In the genomic region with DNA sequence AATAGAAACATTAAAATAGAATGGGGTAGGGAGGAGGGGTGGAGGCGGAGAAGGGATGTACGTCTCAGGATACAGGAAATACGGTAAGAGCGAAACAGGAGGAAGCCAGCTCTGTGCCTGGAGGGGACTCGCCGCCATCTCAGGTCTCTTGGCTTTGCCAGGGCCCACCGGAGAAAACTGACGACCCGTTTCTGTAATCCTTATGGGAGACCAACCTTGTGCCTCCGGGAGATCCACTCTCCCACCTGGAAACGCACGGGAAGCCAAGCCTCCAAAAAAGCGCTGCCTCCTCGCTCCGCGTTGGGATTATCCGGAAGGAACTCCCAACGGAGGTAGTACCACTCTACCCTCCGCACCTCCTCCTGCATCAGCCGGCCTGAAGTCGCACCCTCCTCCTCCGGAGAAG, we compare ENCODE assay signal across 8 cellular contexts. TPM values are rescaled to one million over a fixed set of nuclear protein-coding genes. Genes with fewer than 3 reads are reported as not detected.
A peak's percentile ranks its signal among the peaks of the same experiment; 100 is the strongest.
DNase-seq lines count a peak whose midpoint lies in the region; ATAC-seq and TF ChIP-seq lines count a peak whose summit lies in the region.

A gene with protein sequence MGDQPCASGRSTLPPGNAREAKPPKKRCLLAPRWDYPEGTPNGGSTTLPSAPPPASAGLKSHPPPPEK (plus strand): TSS at position 92 of the 406 bp plus-strand sequence. CDS start 111 bp downstream, at position 203.

- peak within 1 kb of the TSS; percentile 67 for H3K4me3 ChIP-seq in AG09309 (ENCODE audit: control insufficient read depth, low read depth, low read length)
- peak within 1 kb of the TSS; percentile 61 for H3K4me3 ChIP-seq in suprapubic skin

- no peak for TF ChIP-seq EP300 in suprapubic skin (IDR thresholded peaks at IDR 0.05)

- POLR2A ChIA-PET in activated CD8-positive, alpha-beta memory T cell treated with anti-CD3 and anti-CD28 coated beads for 36 hours (lab: Charles Lee), result interaction anchor here (3.1 kb wide), 1 partner anchor 165 kb away, joined by 16 read pairs; the partner anchor contains the start of gene UBQLN2

- 16% methylated on average over 22 of the region's 22 CpGs for WGBS in suprapubic skin

- peak within 1 kb of the TSS; percentile 71 for H3K27ac ChIP-seq in suprapubic skin

- H3K4me1 ChIP-seq in suprapubic skin, result peaks cover 7% of the 10 kb centered on the region

- peak; percentile 41 for TF ChIP-seq POLR2A in erythroblast (IDR thresholded peaks at IDR 0.05; ENCODE audit: low read length)
- TF ChIP-seq POLR2A in suprapubic skin (IDR thresholded peaks at IDR 0.05), result no peak

- no peaks in the 10 kb centered on the region for H3K27me3 ChIP-seq in suprapubic skin

- no peak for TF ChIP-seq CTCF in AG09309 (IDR thresholded peaks at IDR 0.05; ENCODE audit: control insufficient read depth, insufficient read depth, low read depth, low read length, missing control alignments)
- no peak for TF ChIP-seq CTCF in suprapubic skin (IDR thresholded peaks at IDR 0.05)

- peak; percentile 43 for ATAC-seq in GM18520 (IDR thresholded peaks at IDR 0.05; ENCODE audit: unreplicated experiment)
- ATAC-seq in HG03064 (IDR thresholded peaks at IDR 0.05; ENCODE audit: low read depth, unreplicated experiment), result peak; percentile 68

- DNase-seq in AG09309 (ENCODE audit: low read depth) (no peak), NCI-H526 treated with DMSO at 0.1 percent for 48 hours (lab: John Stamatoyannopoulos, UW) (peak; percentile 66), erythroblast (lab: John Stamatoyannopoulos, UW) (peak; percentile 33 to 42), mucosa of gallbladder (ENCODE audit: low spot score) (peak; percentile 31), suprapubic skin (ENCODE audit: low spot score in 2 of 2) (no peak)

- no peaks in the 10 kb centered on the region for H3K36me3 ChIP-seq in suprapubic skin

- H3K9me3 ChIP-seq in suprapubic skin, result no peaks in the 10 kb centered on the region

- CTCF ChIA-PET in activated CD8-positive, alpha-beta memory T cell treated with anti-CD3 and anti-CD28 coated beads for 36 hours (lab: Charles Lee), result no interaction called here

RNA-seq across cellular contexts. Expression of the gene that starts here (rescaled TPM):
- 10 to 100 TPM; 35.6 to 36.0 TPM for total RNA-seq in activated CD8-positive, alpha-beta memory T cell treated with anti-CD3 and anti-CD28 coated beads for 36 hours
- total RNA-seq in mucosa of gallbladder, result 61.4 TPM
- 10 to 100 TPM; 15.6 to 47.2 (median 20.4) TPM for total RNA-seq in suprapubic skin

Comparison
In these comparisons a context has a peak if more than half of its experiments do, and no peak if none do; other contexts are left out.
1. DNase-seq: peak in NCI-H526 treated with DMSO at 0.1 percent for 48 hours (single experiment), erythroblast (2 of 2) and mucosa of gallbladder (single experiment); none in AG09309 (single experiment) and suprapubic skin (0 of 2).